Comparison of ENCODE assay signal across 1 cellular context in the genomic region with DNA sequence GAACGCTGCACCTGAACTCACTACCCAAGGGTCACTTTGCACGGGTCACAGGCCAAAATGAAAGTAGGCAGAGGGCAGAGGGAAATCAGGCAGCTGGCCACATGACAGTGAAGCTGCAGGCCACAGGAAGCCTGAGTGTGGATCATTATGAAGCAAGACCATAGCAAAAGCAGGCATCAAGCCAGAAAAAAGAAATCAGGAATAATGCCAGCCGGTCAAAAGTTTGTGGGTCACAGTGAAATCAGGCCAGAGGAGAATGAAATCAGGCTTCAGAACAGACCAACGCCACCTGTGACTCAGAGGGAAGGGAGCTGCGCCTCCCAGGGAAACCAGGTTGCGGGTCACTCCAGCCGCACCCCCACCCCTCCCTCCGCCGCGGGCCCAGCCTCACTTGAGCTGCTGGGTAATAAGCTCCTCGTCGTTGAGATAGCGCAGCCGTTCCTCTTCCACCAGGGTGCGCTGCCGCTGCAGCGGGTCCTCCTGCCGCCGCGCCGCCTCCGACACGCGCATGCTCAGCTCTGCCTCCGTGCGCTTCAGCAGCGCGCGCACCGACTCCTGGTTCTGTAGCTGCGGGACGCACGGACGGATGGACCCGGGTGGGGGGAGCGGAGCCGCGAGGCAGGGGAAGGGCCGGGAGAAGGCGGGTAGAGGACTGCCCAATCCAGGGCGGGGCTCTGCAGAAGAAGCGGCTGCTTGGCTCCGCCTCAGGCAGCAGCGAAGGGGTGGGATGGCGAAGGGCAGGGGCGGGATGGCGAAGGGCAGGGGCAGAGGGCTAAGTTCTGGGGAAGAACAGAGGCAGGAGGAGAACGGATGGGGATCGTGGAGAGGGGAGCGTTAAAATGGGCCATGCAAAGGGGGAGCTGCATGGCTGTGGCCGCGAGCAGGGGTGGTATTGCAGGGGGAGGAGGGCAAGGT.
TF ChIP-seq lines count a peak whose summit lies in the region.

No MANE protein-coding gene starts in this region.

TF ChIP-seq in H1, 55 proteins besides CTCF, POLR2A, EP300 and RAD21:
- no peak for TF ChIP-seq CEBPB (IDR thresholded peaks at IDR 0.05; ENCODE audit: low read depth, low read length)
- TF ChIP-seq CREB1 (IDR thresholded peaks at IDR 0.05), result peak; percentile 77
- TF ChIP-seq KDM5A (IDR thresholded peaks at IDR 0.05; ENCODE audit: low read length), result no peak
- 0 out of 2 replicates have a peak, but pooled peaks have one; percentile 7 for TF ChIP-seq YY1 (IDR thresholded peaks at IDR 0.05; ENCODE audit: low read depth, low read length)
- peak; percentile 94 for TF ChIP-seq NRF1 (IDR thresholded peaks at IDR 0.05; ENCODE audit: low read depth, low read length)
- TF ChIP-seq GABPA (IDR thresholded peaks at IDR 0.05; ENCODE audit: borderline replicate concordance, insufficient read depth, low read length), result peak; percentile 46; the same call in 1 of the 2 replicates
- TF ChIP-seq, protein P1, sequence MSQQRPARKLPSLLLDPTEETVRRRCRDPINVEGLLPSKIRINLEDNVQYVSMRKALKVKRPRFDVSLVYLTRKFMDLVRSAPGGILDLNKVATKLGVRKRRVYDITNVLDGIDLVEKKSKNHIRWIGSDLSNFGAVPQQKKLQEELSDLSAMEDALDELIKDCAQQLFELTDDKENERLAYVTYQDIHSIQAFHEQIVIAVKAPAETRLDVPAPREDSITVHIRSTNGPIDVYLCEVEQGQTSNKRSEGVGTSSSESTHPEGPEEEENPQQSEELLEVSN (IDR thresholded peaks at IDR 0.05), result peak; percentile 61
- TF ChIP-seq MAFK (IDR thresholded peaks at IDR 0.05; ENCODE audit: low read depth, low read length), result no peak
- no peak for TF ChIP-seq HDAC6 (IDR thresholded peaks at IDR 0.05; ENCODE audit: low read depth, low read length)
- TF ChIP-seq JUN (IDR thresholded peaks at IDR 0.05; ENCODE audit: low read depth, low read length), result no peak
- 0 out of 2 replicates have a peak, but pooled peaks have one; percentile 23 for TF ChIP-seq CHD2 (IDR thresholded peaks at IDR 0.05; ENCODE audit: low read length)
- TF ChIP-seq TEAD4 (IDR thresholded peaks at IDR 0.05; ENCODE audit: low read depth, low read length), result no peak
- TF ChIP-seq, protein P2, sequence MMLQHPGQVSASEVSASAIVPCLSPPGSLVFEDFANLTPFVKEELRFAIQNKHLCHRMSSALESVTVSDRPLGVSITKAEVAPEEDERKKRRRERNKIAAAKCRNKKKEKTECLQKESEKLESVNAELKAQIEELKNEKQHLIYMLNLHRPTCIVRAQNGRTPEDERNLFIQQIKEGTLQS (IDR thresholded peaks at IDR 0.05; ENCODE audit: insufficient read depth, low read depth, low read length), result peak; percentile 39; the same call in 1 of the 2 replicates
- TF ChIP-seq BACH1 (IDR thresholded peaks at IDR 0.05; ENCODE audit: low read length), result peak; percentile 49; the same call in 1 of the 2 replicates
- no peak for TF ChIP-seq SUZ12 (IDR thresholded peaks at IDR 0.05; ENCODE audit: low read length)
- peak in 1 of 2 experiments; percentile 60; a peak in 1 of 4 replicates for TF ChIP-seq SIN3A (conservative IDR thresholded peaks at IDR 0.05 in 1 of 2, IDR thresholded peaks at IDR 0.05 in 1 of 2; ENCODE audit: low read depth in 1 of 2, low read length in 2 of 2)
- peak; percentile 53 for TF ChIP-seq KDM4A (IDR thresholded peaks at IDR 0.05; ENCODE audit: low read depth, low read length, severe bottlenecking)
- no peak for TF ChIP-seq EZH2 (IDR thresholded peaks at IDR 0.05; ENCODE audit: low read depth, low read length, severe bottlenecking)
- TF ChIP-seq SP4 (IDR thresholded peaks at IDR 0.05; ENCODE audit: low read length), result 0 out of 2 replicates have a peak, but pooled peaks have one; percentile 69
- TF ChIP-seq TCF12 (IDR thresholded peaks at IDR 0.05; ENCODE audit: low read depth, low read length), result 0 out of 2 replicates have a peak, but pooled peaks have one; percentile 54
- no peak for TF ChIP-seq JUND (IDR thresholded peaks at IDR 0.05; ENCODE audit: low read length)
- 0 out of 2 replicates have a peak, but pooled peaks have one; percentile 4 for TF ChIP-seq KDM1A (IDR thresholded peaks at IDR 0.05; ENCODE audit: borderline replicate concordance, low read length)
- TF ChIP-seq SRF (IDR thresholded peaks at IDR 0.05; ENCODE audit: low read depth, low read length), result no peak
- peak; percentile 38 for TF ChIP-seq ASH2L (IDR thresholded peaks at IDR 0.05; ENCODE audit: low read length)
- TF ChIP-seq NANOG (IDR thresholded peaks at IDR 0.05; ENCODE audit: insufficient read depth, low read depth, low read length, poor library complexity, severe bottlenecking), result peak; percentile 8
- TF ChIP-seq, protein P3, sequence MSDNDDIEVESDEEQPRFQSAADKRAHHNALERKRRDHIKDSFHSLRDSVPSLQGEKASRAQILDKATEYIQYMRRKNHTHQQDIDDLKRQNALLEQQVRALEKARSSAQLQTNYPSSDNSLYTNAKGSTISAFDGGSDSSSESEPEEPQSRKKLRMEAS (IDR thresholded peaks at IDR 0.05), result peak; percentile 85
